38 cellular contexts compared by ENCODE assay signal in genomic region chr7:137373507-137373906, GRCh38. TPM values are rescaled to one million over a fixed set of nuclear protein-coding genes. Genes with fewer than 3 reads are reported as not detected.
"Had no signal": no experiment of that assay in that cellular context is flagged by ENCODE, and none has a peak within 500 bp of the region (broad histone marks: within the 10 kb centered on the region; RNA-seq: fewer than 3 reads in every experiment).

No MANE protein-coding gene starts in this region.

- H3K27ac Mint-ChIP-seq: activated CD4-positive, alpha-beta memory T cell treated with anti-CD3 and anti-CD28 coated beads, Interleukin-2, amount 10 ng/mL, durations not matched to agents 7 days and 5 days; activated CD4-positive, alpha-beta T cell treated with anti-CD3 and anti-CD28 coated beads for 36 hours; activated CD4-positive, alpha-beta T cell treated with anti-CD3 and anti-CD28 coated beads, Interleukin-2, amount 10 ng/mL, durations not matched to agents 7 days and 5 days; activated CD8-positive, alpha-beta memory T cell treated with anti-CD3 and anti-CD28 coated beads, Interleukin-2, amount 10 ng/mL, durations not matched to agents 7 days and 5 days; activated CD8-positive, alpha-beta T cell treated with anti-CD3 and anti-CD28 coated beads, Interleukin-2, amount 10 ng/mL, durations not matched to agents 7 days and 5 days; activated naive CD4-positive, alpha-beta T cell treated with anti-CD3 and anti-CD28 coated beads, Interleukin-2, amount 10 ng/mL, durations not matched to agents 7 days and 5 days; activated naive CD4-positive, alpha-beta T cell treated with anti-CD3 and anti-CD28 coated beads, Interleukin-2, amount 50 U/mL, for 24 hours; activated naive CD8-positive, alpha-beta T cell; activated naive CD8-positive, alpha-beta T cell treated with anti-CD3 and anti-CD28 coated beads, Interleukin-2, amount 10 ng/mL, durations not matched to agents 7 days and 5 days; activated naive CD8-positive, alpha-beta T cell treated with anti-CD3 and anti-CD28 coated beads, Interleukin-2, amount 50 U/mL, for 24 hours; activated T-cell treated with anti-CD3 and anti-CD28 coated beads, Interleukin-2, amount 50 U/mL, for 24 hours; activated T-helper 2 cell treated with anti-CD3 and anti-CD28 coated beads, Interferon-gamma antibody, Interleukin-2, Interleukin-4, amounts not matched to agents 10 μg/mL and 5 μg/mL and 100 μg/mL, durations not matched to agents 14 hours and 24 hours and 36 hours; T-helper 1 cell treated with Interleukin-12 subunit alpha and Interleukin-12 subunit beta and Interleukin-4 antibody, amounts not matched to agents 30 μg/mL and 1 μg/mL, for 36 hours; T-helper 2 cell treated with Interferon-gamma antibody and Interleukin-4, amounts not matched to agents 5 μg/mL and 100 μg/mL, for 36 hours; WTC11 had no signal

- H3K27ac ChIP-seq: ascending aorta, body of pancreas, brain microvascular endothelial cell, breast epithelium, WERI-Rb-1 had no signal

- H3K9me3 Mint-ChIP-seq: activated CD4-positive, alpha-beta T cell treated with anti-CD3 and anti-CD28 coated beads, Interleukin-2, amount 10 ng/mL, durations not matched to agents 7 days and 5 days; activated naive CD4-positive, alpha-beta T cell treated with anti-CD3 and anti-CD28 coated beads, Interleukin-2, amount 10 ng/mL, durations not matched to agents 7 days and 5 days; activated naive CD8-positive, alpha-beta T cell treated with anti-CD3 and anti-CD28 coated beads, Interleukin-2, amount 10 ng/mL, durations not matched to agents 7 days and 5 days; activated T-helper 2 cell treated with anti-CD3 and anti-CD28 coated beads, Interferon-gamma antibody, Interleukin-2, Interleukin-4, amounts not matched to agents 10 μg/mL and 5 μg/mL and 100 μg/mL, durations not matched to agents 14 hours and 24 hours and 36 hours; T-helper 1 cell treated with Interleukin-12 subunit alpha and Interleukin-12 subunit beta and Interleukin-4 antibody, amounts not matched to agents 30 μg/mL and 1 μg/mL, for 36 hours; T-helper 2 cell treated with Interferon-gamma antibody and Interleukin-4, amounts not matched to agents 5 μg/mL and 100 μg/mL, for 36 hours had no signal

- H3K4me1 ChIP-seq: ascending aorta, body of pancreas, breast epithelium had no signal

- H3K36me3 Mint-ChIP-seq: activated CD8-positive, alpha-beta memory T cell treated with anti-CD3 and anti-CD28 coated beads, Interleukin-2, amount 10 ng/mL, durations not matched to agents 7 days and 5 days; activated naive CD4-positive, alpha-beta T cell treated with anti-CD3 and anti-CD28 coated beads, Interleukin-2, amount 10 ng/mL, durations not matched to agents 7 days and 5 days; activated naive CD4-positive, alpha-beta T cell treated with anti-CD3 and anti-CD28 coated beads, Interleukin-2, amount 50 U/mL, for 24 hours; activated naive CD8-positive, alpha-beta T cell; activated naive CD8-positive, alpha-beta T cell treated with anti-CD3 and anti-CD28 coated beads, Interleukin-2, amount 10 ng/mL, durations not matched to agents 7 days and 5 days; WTC11 had no signal

- DNase-seq: activated CD4-positive, alpha-beta memory T cell treated with anti-CD3 and anti-CD28 coated beads, Interleukin-2, amount 10 ng/mL, durations not matched to agents 7 days and 5 days; activated CD4-positive, alpha-beta T cell treated with anti-CD3 and anti-CD28 coated beads for 1 hour; activated CD4-positive, alpha-beta T cell treated with anti-CD3 and anti-CD28 coated beads for 36 hours; activated CD4-positive, alpha-beta T cell treated with anti-CD3 and anti-CD28 coated beads for 48 hours; activated CD4-positive, alpha-beta T cell treated with anti-CD3 and anti-CD28 coated beads, Interleukin-2, amount 10 ng/mL, durations not matched to agents 7 days and 5 days; activated CD4-positive, alpha-beta T cell treated with anti-CD3 and anti-CD28 coated beads, Interleukin-2, amount 50 U/mL, for 48 hours; activated CD4-positive, CD25-positive, alpha-beta regulatory T cell; activated CD8-positive, alpha-beta memory T cell treated with anti-CD3 and anti-CD28 coated beads for 24 hours; activated CD8-positive, alpha-beta memory T cell treated with anti-CD3 and anti-CD28 coated beads, Interleukin-2, amount 10 ng/mL, durations not matched to agents 7 days and 5 days; activated CD8-positive, alpha-beta memory T cell treated with anti-CD3 and anti-CD28 coated beads, Interleukin-2, amount 50 U/mL, for 48 hours; activated CD8-positive, alpha-beta T cell treated with anti-CD3 and anti-CD28 coated beads, Interleukin-2, amount 10 ng/mL, durations not matched to agents 7 days and 5 days; activated effector memory CD4-positive, alpha-beta T cell treated with Interleukin-2 at 50 U/mL for 16 hours; activated gamma-delta T cell; activated naive CD4-positive, alpha-beta T cell treated with anti-CD3 and anti-CD28 coated beads, Interleukin-2, amount 10 ng/mL, durations not matched to agents 7 days and 5 days; activated naive CD4-positive, alpha-beta T cell treated with Interleukin-2 at 50 U/mL for 16 hours; activated naive CD8-positive, alpha-beta T cell treated with anti-CD3 and anti-CD28 coated beads, Interleukin-2, amount 10 ng/mL, durations not matched to agents 7 days and 5 days; activated naive CD8-positive, alpha-beta T cell treated with anti-CD3 and anti-CD28 coated beads, Interleukin-2, amount 50 U/mL, for 24 hours; activated T-cell treated with anti-CD3 and anti-CD28 coated beads, Interleukin-2, amount 50 U/mL, for 24 hours; activated T-cell treated with anti-CD3 and anti-CD28 coated beads, Interleukin-2, amount 50 U/mL, for 48 hours; amygdala; anterior cingulate cortex; body of pancreas; brain microvascular endothelial cell; central memory CD4-positive, alpha-beta T cell; T-helper 1 cell; T-helper 2 cell; T-helper 9 cell; WERI-Rb-1 had no signal

- FAIRE-seq: TTC549 had no signal

- H3K4me3 Mint-ChIP-seq: activated CD4-positive, alpha-beta memory T cell treated with anti-CD3 and anti-CD28 coated beads, Interleukin-2, amount 10 ng/mL, durations not matched to agents 7 days and 5 days; activated CD4-positive, alpha-beta T cell treated with anti-CD3 and anti-CD28 coated beads for 36 hours; activated CD4-positive, alpha-beta T cell treated with anti-CD3 and anti-CD28 coated beads, Interleukin-2, amount 10 ng/mL, durations not matched to agents 7 days and 5 days; activated CD8-positive, alpha-beta memory T cell treated with anti-CD3 and anti-CD28 coated beads, Interleukin-2, amount 10 ng/mL, durations not matched to agents 7 days and 5 days; activated CD8-positive, alpha-beta T cell treated with anti-CD3 and anti-CD28 coated beads, Interleukin-2, amount 10 ng/mL, durations not matched to agents 7 days and 5 days; activated naive CD4-positive, alpha-beta T cell treated with anti-CD3 and anti-CD28 coated beads, Interleukin-2, amount 10 ng/mL, durations not matched to agents 7 days and 5 days; activated naive CD4-positive, alpha-beta T cell treated with anti-CD3 and anti-CD28 coated beads, Interleukin-2, amount 50 U/mL, for 24 hours; activated naive CD8-positive, alpha-beta T cell; activated naive CD8-positive, alpha-beta T cell treated with anti-CD3 and anti-CD28 coated beads, Interleukin-2, amount 10 ng/mL, durations not matched to agents 7 days and 5 days; activated naive CD8-positive, alpha-beta T cell treated with anti-CD3 and anti-CD28 coated beads, Interleukin-2, amount 50 U/mL, for 24 hours; activated T-cell treated with anti-CD3 and anti-CD28 coated beads, Interleukin-2, amount 50 U/mL, for 24 hours; T-helper 1 cell treated with Interleukin-12 subunit alpha and Interleukin-12 subunit beta and Interleukin-4 antibody, amounts not matched to agents 30 μg/mL and 1 μg/mL, for 36 hours; T-helper 2 cell treated with Interferon-gamma antibody and Interleukin-4, amounts not matched to agents 5 μg/mL and 100 μg/mL, for 36 hours; WTC11 had no signal

- ATAC-seq: activated CD4-positive, alpha-beta T cell treated with anti-CD3 and anti-CD28 coated beads for 36 hours; activated CD4-positive, CD25-positive, alpha-beta regulatory T cell treated with anti-CD3 and anti-CD28 coated beads, Interleukin-2, amount 50 U/mL, for 24 hours; activated CD8-positive, alpha-beta memory T cell treated with anti-CD3 and anti-CD28 coated beads, Interleukin-2, amount 10 ng/mL, durations not matched to agents 7 days and 5 days; activated CD8-positive, alpha-beta T cell treated with anti-CD3 and anti-CD28 coated beads, Interleukin-2, amount 10 ng/mL, durations not matched to agents 7 days and 5 days; activated naive CD8-positive, alpha-beta T cell treated with anti-CD3 and anti-CD28 coated beads, Interleukin-2, amount 50 U/mL, for 24 hours; body of pancreas; WTC11 had no signal

- H3K27me3 ChIP-seq: ascending aorta, body of pancreas, brain microvascular endothelial cell, breast epithelium had no signal

- H3K4me3 ChIP-seq: ascending aorta, body of pancreas, breast epithelium had no signal

- H3K27me3 Mint-ChIP-seq: activated CD4-positive, alpha-beta memory T cell treated with anti-CD3 and anti-CD28 coated beads, Interleukin-2, amount 10 ng/mL, durations not matched to agents 7 days and 5 days; activated CD4-positive, alpha-beta T cell treated with anti-CD3 and anti-CD28 coated beads for 36 hours; activated CD4-positive, alpha-beta T cell treated with anti-CD3 and anti-CD28 coated beads, Interleukin-2, amount 10 ng/mL, durations not matched to agents 7 days and 5 days; activated CD8-positive, alpha-beta memory T cell treated with anti-CD3 and anti-CD28 coated beads, Interleukin-2, amount 10 ng/mL, durations not matched to agents 7 days and 5 days; activated naive CD4-positive, alpha-beta T cell treated with anti-CD3 and anti-CD28 coated beads, Interleukin-2, amount 10 ng/mL, durations not matched to agents 7 days and 5 days; activated naive CD4-positive, alpha-beta T cell treated with anti-CD3 and anti-CD28 coated beads, Interleukin-2, amount 50 U/mL, for 24 hours; activated naive CD8-positive, alpha-beta T cell; activated naive CD8-positive, alpha-beta T cell treated with anti-CD3 and anti-CD28 coated beads, Interleukin-2, amount 10 ng/mL, durations not matched to agents 7 days and 5 days; activated naive CD8-positive, alpha-beta T cell treated with anti-CD3 and anti-CD28 coated beads, Interleukin-2, amount 50 U/mL, for 24 hours; activated T-cell treated with anti-CD3 and anti-CD28 coated beads, Interleukin-2, amount 50 U/mL, for 24 hours had no signal

- H3K36me3 ChIP-seq: ascending aorta, brain microvascular endothelial cell, breast epithelium, WERI-Rb-1 had no signal

- H3K4me1 Mint-ChIP-seq: activated CD4-positive, alpha-beta memory T cell treated with anti-CD3 and anti-CD28 coated beads, Interleukin-2, amount 10 ng/mL, durations not matched to agents 7 days and 5 days; activated CD4-positive, alpha-beta T cell treated with anti-CD3 and anti-CD28 coated beads for 36 hours; activated CD4-positive, alpha-beta T cell treated with anti-CD3 and anti-CD28 coated beads, Interleukin-2, amount 10 ng/mL, durations not matched to agents 7 days and 5 days; activated CD8-positive, alpha-beta memory T cell treated with anti-CD3 and anti-CD28 coated beads, Interleukin-2, amount 10 ng/mL, durations not matched to agents 7 days and 5 days; activated naive CD4-positive, alpha-beta T cell treated with anti-CD3 and anti-CD28 coated beads, Interleukin-2, amount 10 ng/mL, durations not matched to agents 7 days and 5 days; activated naive CD4-positive, alpha-beta T cell treated with anti-CD3 and anti-CD28 coated beads, Interleukin-2, amount 50 U/mL, for 24 hours; activated naive CD8-positive, alpha-beta T cell treated with anti-CD3 and anti-CD28 coated beads, Interleukin-2, amount 10 ng/mL, durations not matched to agents 7 days and 5 days; activated naive CD8-positive, alpha-beta T cell treated with anti-CD3 and anti-CD28 coated beads, Interleukin-2, amount 50 U/mL, for 24 hours had no signal

RNA-seq across cellular contexts. Expression of gene PTN, which starts 30.0 kb away (rescaled TPM):
- total RNA-seq: activated CD4-positive, alpha-beta memory T cell treated with anti-CD3 and anti-CD28 coated beads, Interleukin-2, amount 10 ng/mL, durations not matched to agents 7 days and 5 days; activated CD4-positive, alpha-beta T cell treated with anti-CD3 and anti-CD28 coated beads for 36 hours; activated CD4-positive, alpha-beta T cell treated with anti-CD3 and anti-CD28 coated beads, Interleukin-2, amount 10 ng/mL, durations not matched to agents 7 days and 5 days; activated CD8-positive, alpha-beta memory T cell treated with anti-CD3 and anti-CD28 coated beads, Interleukin-2, amount 10 ng/mL, durations not matched to agents 7 days and 5 days; activated CD8-positive, alpha-beta T cell treated with anti-CD3 and anti-CD28 coated beads, Interleukin-2, amount 10 ng/mL, durations not matched to agents 7 days and 5 days; activated naive CD8-positive, alpha-beta T cell treated with anti-CD3 and anti-CD28 coated beads, Interleukin-2, amount 10 ng/mL, durations not matched to agents 7 days and 5 days had no signal
